1 cellular context compared by ENCODE assay signal in genomic region chr9:131273791-131274673, GRCh38.
TF ChIP-seq lines count a peak whose summit lies in the region.

No MANE protein-coding gene starts in this region.

TF ChIP-seq in SK-N-SH treated with all-trans-retinoic acid at 6 μM for 48 hours, 23 proteins besides CTCF, POLR2A, EP300 and RAD21:
- no peak for TF ChIP-seq TSHZ2 (CRISPR knock-in tag; IDR thresholded peaks at IDR 0.05)
- TF ChIP-seq PPARA (CRISPR knock-in tag; IDR thresholded peaks at IDR 0.05; ENCODE audit: borderline replicate concordance) = no peak
- no peak for TF ChIP-seq ZFP3 (CRISPR knock-in tag; IDR thresholded peaks at IDR 0.05)
- no peak for TF ChIP-seq CREB5 (CRISPR knock-in tag; IDR thresholded peaks at IDR 0.05; ENCODE audit: low read depth)
- TF ChIP-seq ARNTL (CRISPR knock-in tag; IDR thresholded peaks at IDR 0.05; ENCODE audit: borderline replicate concordance, low read depth) = no peak
- no peak for TF ChIP-seq CSDC2 (CRISPR knock-in tag; IDR thresholded peaks at IDR 0.05)
